ENCODE assay signal across 8 cellular contexts in genomic region chr6:75855047-75855446, GRCh38.
DNase-seq lines count a peak whose midpoint lies in the region; ATAC-seq, FAIRE-seq and TF ChIP-seq lines count a peak whose summit lies in the region.

No MANE protein-coding gene starts in this region.

- peak; percentile 45 for DNase-seq in AG04450 (ENCODE audit: low read depth, low spot score)
- peak; percentile 63 for DNase-seq in EL
- DNase-seq in MG63: peak; percentile 14
- DNase-seq in activated CD8-positive, alpha-beta T cell treated with anti-CD3 and anti-CD28 coated beads for 36 hours: peak; percentile 53
- peak; percentile 4 for DNase-seq in keratinocyte (ENCODE audit: low read depth, low spot score)
- no peak for DNase-seq in retina

- no peaks in the 10 kb centered on the region for H3K36me3 Mint-ChIP-seq in activated CD8-positive, alpha-beta T cell treated with anti-CD3 and anti-CD28 coated beads for 36 hours (ENCODE audit: low read depth)

- no peaks in the 10 kb centered on the region for H3K79me2 ChIP-seq in keratinocyte (ENCODE audit: control insufficient read depth, insufficient read depth, low read length)

- H3K9me1 ChIP-seq in keratinocyte (ENCODE audit: control insufficient read depth, extremely low read depth, insufficient read depth, low read length): no peaks in the 10 kb centered on the region

- H3K9me3 ChIP-seq in AG04450 (ENCODE audit: control insufficient read depth, insufficient read depth, low read length) (no peaks in the 10 kb centered on the region), MG63 (no peaks in the 10 kb centered on the region), keratinocyte (ENCODE audit: control insufficient read depth, low read depth, low read length) (no peaks in the 10 kb centered on the region)

- no peak for ATAC-seq in activated CD8-positive, alpha-beta T cell treated with anti-CD3 and anti-CD28 coated beads for 36 hours
- no peak for ATAC-seq in HG02759 (IDR thresholded peaks at IDR 0.05; ENCODE audit: unreplicated experiment)
- no peak for ATAC-seq in HG03432 (IDR thresholded peaks at IDR 0.05; ENCODE audit: unreplicated experiment)

- dilution Hi-C loops in keratinocyte (cut with MboI; ENCODE audit: extremely low pct_ligation_motif_present, low sequenced_read_pairs): no loop called here

- no peak overlapping the region for H3K27ac Mint-ChIP-seq in activated CD8-positive, alpha-beta T cell treated with anti-CD3 and anti-CD28 coated beads for 36 hours

- H3K4me3 Mint-ChIP-seq in activated CD8-positive, alpha-beta T cell treated with anti-CD3 and anti-CD28 coated beads for 36 hours: no peak overlapping the region

- H3K27me3 Mint-ChIP-seq in activated CD8-positive, alpha-beta T cell treated with anti-CD3 and anti-CD28 coated beads for 36 hours: peaks cover 5% of the 10 kb centered on the region

- H3K27me3 ChIP-seq in AG04450 (ENCODE audit: control insufficient read depth, insufficient read depth, low read length): no peaks in the 10 kb centered on the region
- H3K27me3 ChIP-seq in MG63: no peaks in the 10 kb centered on the region
- H3K27me3 ChIP-seq in keratinocyte (ENCODE audit: control insufficient read depth, extremely low read depth, insufficient read depth, low read length): no peaks in the 10 kb centered on the region

- H3K4me3 ChIP-seq in AG04450 (ENCODE audit: low read depth, low read length) (no peak overlapping the region), MG63 (no peak overlapping the region), keratinocyte (ENCODE audit: control insufficient read depth in 2 of 3, extremely low read depth in 1 of 3, insufficient read depth in 2 of 3, low read depth in 1 of 3, low read length in 3 of 3) (no peak overlapping the region)

- no peaks in the 10 kb centered on the region for H4K20me1 ChIP-seq in keratinocyte (ENCODE audit: control insufficient read depth, extremely low read depth, insufficient read depth, low read length)

- intact Hi-C loops in activated CD8-positive, alpha-beta T cell treated with anti-CD3 and anti-CD28 coated beads for 36 hours (cut with micrococcal nuclease): no loop called here

- POLR2A ChIA-PET in AG04450 (lab: Yijun Ruan, JAX): interaction anchor here (0.7 kb wide), 1 partner anchor 80 kb away, joined by 3 read pairs; no protein-coding TSS in a partner anchor
- POLR2A ChIA-PET in activated CD8-positive, alpha-beta T cell treated with anti-CD3 and anti-CD28 coated beads for 36 hours (lab: Charles Lee): no interaction called here

- CTCF ChIA-PET in AG04450 (lab: Charles Lee): interaction anchor here (0.6 to 3.4 kb wide), 25 partner anchors 9 to 1617 kb away, joined by 3 to 31 read pairs (median 4); no protein-coding TSS in a partner anchor
- CTCF ChIA-PET in activated CD8-positive, alpha-beta T cell treated with anti-CD3 and anti-CD28 coated beads for 36 hours (lab: Charles Lee): interaction anchor here (0.6 to 1.1 kb wide), 8 partner anchors 9 to 1605 kb away, joined by 3 to 5 read pairs (median 4); no protein-coding TSS in a partner anchor

- no peaks in the 10 kb centered on the region for H3K9me3 Mint-ChIP-seq in activated CD8-positive, alpha-beta T cell treated with anti-CD3 and anti-CD28 coated beads for 36 hours

- peaks cover under 1% of the 10 kb centered on the region for H3K4me1 ChIP-seq in keratinocyte (ENCODE audit: control insufficient read depth, extremely low read depth, insufficient read depth, low read length)

- no peaks in the 10 kb centered on the region for H3K4me1 Mint-ChIP-seq in activated CD8-positive, alpha-beta T cell treated with anti-CD3 and anti-CD28 coated beads for 36 hours (ENCODE audit: low read depth)

- H3K4me2 ChIP-seq in keratinocyte (ENCODE audit: control insufficient read depth, extremely low read depth, insufficient read depth, low read depth, low read length): no peak overlapping the region

- H3K27ac ChIP-seq in AG04450 (ENCODE audit: low read depth, low read length) (no peak overlapping the region), keratinocyte (ENCODE audit: control insufficient read depth, insufficient read depth, low read length) (no peak overlapping the region)

- peak; percentile 69 for TF ChIP-seq CTCF in AG04450 (IDR thresholded peaks at IDR 0.05; ENCODE audit: low read depth, low read length)
- peak; percentile 54 for TF ChIP-seq CTCF in activated CD8-positive, alpha-beta T cell treated with anti-CD3 and anti-CD28 coated beads for 36 hours (IDR thresholded peaks at IDR 0.05)
- peak; percentile 27 to 48 (median 35) for TF ChIP-seq CTCF in keratinocyte (optimal IDR thresholded peaks at IDR 0.05 in 1 of 3, IDR thresholded peaks at IDR 0.05 in 1 of 3, conservative IDR thresholded peaks at IDR 0.05 in 1 of 3; ENCODE audit: extremely low read depth in 1 of 3, insufficient read depth in 2 of 3, low read length in 3 of 3)

- no peak overlapping the region for H2AFZ ChIP-seq in keratinocyte (ENCODE audit: control insufficient read depth, low read length)

- no peak for FAIRE-seq in keratinocyte (lab: Jason Lieb, UNC)

- no peak overlapping the region for H3K9ac ChIP-seq in keratinocyte (ENCODE audit: control insufficient read depth, extremely low read depth, insufficient read depth, low read length)

- H3K36me3 ChIP-seq in MG63: no peaks in the 10 kb centered on the region
- peaks cover 0 to 7% of the 10 kb centered on the region in 2 experiments for H3K36me3 ChIP-seq in keratinocyte (ENCODE audit: control insufficient read depth in 2 of 2, extremely low read depth in 1 of 2, insufficient read depth in 2 of 2, low read length in 2 of 2)
